14 cellular contexts compared by ENCODE assay signal in genomic region chr20:35023624-35024023, GRCh38.
DNase-seq lines count a peak whose midpoint lies in the region; ATAC-seq and TF ChIP-seq lines count a peak whose summit lies in the region.
"Had no signal": no experiment of that assay in that cellular context is flagged by ENCODE, and none has a peak within 500 bp of the region (broad histone marks: within the 10 kb centered on the region; RNA-seq: fewer than 3 reads in every experiment).

No MANE protein-coding gene starts in this region.

- no peak overlapping the region for H2BK20ac ChIP-seq in H9 (ENCODE audit: low read depth, low read length, poor library complexity, severe bottlenecking)

- H3K79me1 ChIP-seq in H9 (ENCODE audit: insufficient read depth, low read depth, low read length, poor library complexity, severe bottlenecking) = no peaks in the 10 kb centered on the region

- H3K27me3 Mint-ChIP-seq in H9 (ENCODE audit: low read depth) (no peaks in the 10 kb centered on the region), natural killer cell (ENCODE audit: low read depth in 2 of 2) (no peaks in the 10 kb centered on the region)
- H3K27me3 Mint-ChIP-seq: B cell; CD4-positive, alpha-beta T cell had no signal

- no peaks in the 10 kb centered on the region for H4K20me1 ChIP-seq in H9 (ENCODE audit: control insufficient read depth, insufficient read depth, insufficient read length)

- no peak overlapping the region for H3T11ph ChIP-seq in H9 (ENCODE audit: low read length)

- DNase-seq in H9 (no peak), RWPE2 (ENCODE audit: low spot score) (peak; percentile 67), left lobe of liver (ENCODE audit: low spot score) (peak; percentile 31), substantia nigra (lab: John Stamatoyannopoulos, UW) (no peak), tibial artery (no peak), NAMALWA (ENCODE audit: low spot score) (no peak), natural killer cell (no peak)
- DNase-seq: C1 segment of cervical spinal cord; Calu3; CD4-positive, alpha-beta T cell; DMS79; GM23248 had no signal

- H3K9me3 ChIP-seq in H9 (ENCODE audit: control insufficient read depth, low read depth, low read length) (no peaks in the 10 kb centered on the region), RWPE2 (ENCODE audit: severe bottlenecking) (no peaks in the 10 kb centered on the region), tibial artery (no peaks in the 10 kb centered on the region)

- no peaks in the 10 kb centered on the region for H3K9me3 Mint-ChIP-seq in H9
- H3K9me3 Mint-ChIP-seq in natural killer cell = no peaks in the 10 kb centered on the region
- H3K9me3 Mint-ChIP-seq: CD4-positive, alpha-beta T cell had no signal

- no peak overlapping the region for H2BK15ac ChIP-seq in H9 (ENCODE audit: low read depth, low read length)

- no peak overlapping the region for H4K8ac ChIP-seq in H9 (replicated peaks; ENCODE audit: insufficient read length, low read depth, low read length)

- H3K79me2 ChIP-seq in H9 (ENCODE audit: insufficient read depth, low read length) = no peaks in the 10 kb centered on the region

- no peaks in the 10 kb centered on the region for H3K23me2 ChIP-seq in H9 (ENCODE audit: insufficient read length, low read depth, low read length, poor library complexity, severe bottlenecking)

- H3K9ac ChIP-seq in H9 (ENCODE audit: extremely low read depth, insufficient read length, low read length) = no peak overlapping the region
- H3K9ac ChIP-seq: GM23248 had no signal

- H2BK120ac ChIP-seq in H9 (ENCODE audit: low read depth, low read length, poor library complexity, severe bottlenecking) = no peak overlapping the region

- no peak overlapping the region for H3K4me3 Mint-ChIP-seq in H9
- H3K4me3 Mint-ChIP-seq in natural killer cell = no peak overlapping the region
- H3K4me3 Mint-ChIP-seq: B cell; CD4-positive, alpha-beta T cell had no signal

- no peak overlapping the region for H4K91ac ChIP-seq in H9 (ENCODE audit: insufficient read length, low read depth, low read length)

- no peak overlapping the region for H3K4me2 ChIP-seq in H9 (ENCODE audit: insufficient read depth, insufficient read length, low read length)

- ATAC-seq in RWPE2 (ENCODE audit: low read depth) (no peak), left lobe of liver (no peak), natural killer cell (no peak)
- ATAC-seq: GM12878 had no signal

- H3K27ac ChIP-seq in H9 (ENCODE audit: insufficient read length, low read depth, low read length) = no peak overlapping the region
- no peak overlapping the region for H3K27ac ChIP-seq in RWPE2 (ENCODE audit: poor library complexity, severe bottlenecking)
- H3K27ac ChIP-seq in substantia nigra (ENCODE audit: low read depth, low read length, poor library complexity, severe bottlenecking) = peak overlapping the region; percentile 16
- no peak overlapping the region for H3K27ac ChIP-seq in tibial artery
- H3K27ac ChIP-seq: GM23248 had no signal

- no peak overlapping the region for H2AFZ ChIP-seq in H9 (ENCODE audit: low read length)
- H2AFZ ChIP-seq: GM23248 had no signal

- H2BK5ac ChIP-seq in H9 (ENCODE audit: insufficient read length, low read length) = no peak overlapping the region

- no peak for TF ChIP-seq CTCF in H9 (conservative IDR thresholded peaks at IDR 0.05)
- TF ChIP-seq CTCF in RWPE2 (IDR thresholded peaks at IDR 0.05; ENCODE audit: poor library complexity, severe bottlenecking) = no peak
- TF ChIP-seq CTCF in tibial artery (IDR thresholded peaks at IDR 0.05) = no peak
- TF ChIP-seq CTCF in natural killer cell (IDR thresholded peaks at IDR 0.05) = no peak

- no peak overlapping the region for H3K4me3 ChIP-seq in RWPE2 (ENCODE audit: severe bottlenecking)
- no peak overlapping the region for H3K4me3 ChIP-seq in tibial artery
- H3K4me3 ChIP-seq: GM12878, GM23248 had no signal

- H3K36me3 Mint-ChIP-seq in H9 (ENCODE audit: insufficient read depth in 1 of 3, low read depth in 3 of 3) (peaks cover 7 to 60% (median 48%) of the 10 kb centered on the region in 3 experiments; a peak in 6 of 7 replicates), natural killer cell (no peaks in the 10 kb centered on the region)

- no peaks in the 10 kb centered on the region for H3K27me3 ChIP-seq in H9 (ENCODE audit: insufficient read depth, low read length)
- H3K27me3 ChIP-seq in RWPE2 (ENCODE audit: insufficient read depth, poor library complexity, severe bottlenecking) = no peaks in the 10 kb centered on the region
- H3K27me3 ChIP-seq in tibial artery = no peaks in the 10 kb centered on the region

- no peak overlapping the region for H2BK12ac ChIP-seq in H9 (ENCODE audit: insufficient read length, low read depth, low read length)

- no peak overlapping the region for H3K56ac ChIP-seq in H9 (ENCODE audit: insufficient read length, low read depth, low read length)

- H3K27ac Mint-ChIP-seq in H9 (peak overlapping the region in 2 of 3 experiments; percentile 2 to 19; a peak in 2 of 7 replicates), natural killer cell (no peak overlapping the region)
- H3K27ac Mint-ChIP-seq: B cell; CD4-positive, alpha-beta T cell had no signal

- H3K4me1 Mint-ChIP-seq in H9 = no peaks in the 10 kb centered on the region
- peaks cover 0 to 5% of the 10 kb centered on the region in 2 donors for H3K4me1 Mint-ChIP-seq in natural killer cell

- peaks cover 93% of the 10 kb centered on the region for H3K36me3 ChIP-seq in RWPE2 (ENCODE audit: low read depth)
- H3K36me3 ChIP-seq in tibial artery = peaks cover 31 to 86% (median 49%) of the 10 kb centered on the region in 3 donors

- H3K4ac ChIP-seq in H9 (ENCODE audit: low read depth, low read length) = no peak overlapping the region

- H3K23ac ChIP-seq in H9 (ENCODE audit: insufficient read length, low read depth, low read length) = no peak overlapping the region

- no peak overlapping the region for H3K18ac ChIP-seq in H9 (ENCODE audit: insufficient read length, low read depth, low read length)

- no peak overlapping the region for H4K5ac ChIP-seq in H9 (ENCODE audit: insufficient read length, low read depth, low read length)

- intact Hi-C loops in tibial artery (cut with DNase I; ENCODE audit: low total_unique reads) (no loop called here), natural killer cell (cut with micrococcal nuclease) (no loop called here)

- H3K14ac ChIP-seq in H9 (ENCODE audit: insufficient read depth, low read length) = no peak overlapping the region

- no peak overlapping the region for H2AK5ac ChIP-seq in H9 (ENCODE audit: insufficient read length, low read length)

- H3K4me1 ChIP-seq in H9 (ENCODE audit: insufficient read depth, low read length) (no peaks in the 10 kb centered on the region), RWPE2 (ENCODE audit: insufficient read depth, poor library complexity, severe bottlenecking) (no peaks in the 10 kb centered on the region), tibial artery (no peaks in the 10 kb centered on the region)

- WGBS in H9 (ENCODE audit: extremely low coverage, insufficient read length, low lambda C conversion rate) = no CpG with 5 or more reads among the region's 7 CpGs

Comparison
In these comparisons a context has a peak if more than half of its experiments do, and no peak if none do; other contexts are left out.
1. DNase-seq: peak in RWPE2 (single experiment) and left lobe of liver (single experiment); none in H9 (single experiment), substantia nigra (0 of 49), tibial artery (0 of 2), NAMALWA (single experiment) and natural killer cell (single experiment).
2. H3K27ac Mint-ChIP-seq: peak in H9 (2 of 3); none in natural killer cell (0 of 2).